Comparison of ENCODE assay signal across 18 cellular contexts in genomic region chr10:8726087-8726486, GRCh38.
DNase-seq lines count a peak whose midpoint lies in the region; ATAC-seq and TF ChIP-seq lines count a peak whose summit lies in the region.
"Had no signal": no experiment of that assay in that cellular context is flagged by ENCODE, and none has a peak within 500 bp of the region (broad histone marks: within the 10 kb centered on the region; RNA-seq: fewer than 3 reads in every experiment).

No MANE protein-coding gene starts in this region.

- no peak for TF ChIP-seq CTCF in MCF 10A (IDR thresholded peaks at IDR 0.05; ENCODE audit: unreplicated experiment)
- TF ChIP-seq CTCF in mammary epithelial cell (conservative IDR thresholded peaks at IDR 0.05 in 1 of 2, IDR thresholded peaks at IDR 0.05 in 1 of 2; ENCODE audit: extremely low read depth in 1 of 2, insufficient read depth in 1 of 2, low read depth in 1 of 2, low read length in 2 of 2): no peak
- no peak for TF ChIP-seq CTCF in RWPE2 (IDR thresholded peaks at IDR 0.05; ENCODE audit: poor library complexity, severe bottlenecking)
- no peak for TF ChIP-seq CTCF in osteoblast (IDR thresholded peaks at IDR 0.05; ENCODE audit: extremely low read depth, low read depth, low read length)

- CTCF ChIA-PET in MCF 10A (lab: Yijun Ruan, JAX): interaction anchor here (0.6 kb wide), 1 partner anchor 16 kb away, joined by 3 read pairs; no protein-coding TSS in a partner anchor
- CTCF ChIA-PET in mammary epithelial cell (lab: Charles Lee; ENCODE audit: low non-redundant PET): no interaction called here

- no peaks in the 10 kb centered on the region for H3K36me3 Mint-ChIP-seq in MCF 10A (ENCODE audit: insufficient read depth, unreplicated experiment)
- H3K36me3 Mint-ChIP-seq in activated CD4-positive, alpha-beta T cell treated with anti-CD3 and anti-CD28 coated beads, Interleukin-2, amount 10 ng/mL, durations not matched to agents 24 days and 14 days (ENCODE audit: low read depth): no peaks in the 10 kb centered on the region

- H3K36me3 ChIP-seq in mammary epithelial cell (ENCODE audit: insufficient read depth, low read length): no peaks in the 10 kb centered on the region
- H3K36me3 ChIP-seq in RWPE2 (ENCODE audit: low read depth): no peaks in the 10 kb centered on the region
- H3K36me3 ChIP-seq in osteoblast (ENCODE audit: insufficient read depth, low read length): no peaks in the 10 kb centered on the region
- H3K36me3 ChIP-seq: BLaER1, Peyer's patch had no signal

- dilution Hi-C loops in mammary epithelial cell (cut with HindIII; ENCODE audit: low sequenced_read_pairs): no loop called here

- H3K27me3 ChIP-seq in mammary epithelial cell (ENCODE audit: insufficient read depth, low read length) (no peaks in the 10 kb centered on the region), RWPE2 (ENCODE audit: insufficient read depth, poor library complexity, severe bottlenecking) (no peaks in the 10 kb centered on the region), osteoblast (ENCODE audit: insufficient read depth, low read length) (no peaks in the 10 kb centered on the region)
- H3K27me3 ChIP-seq: BLaER1, Peyer's patch had no signal

- H3K9me3 ChIP-seq in mammary epithelial cell (replicated peaks; ENCODE audit: insufficient read depth, low read length): no peaks in the 10 kb centered on the region
- no peaks in the 10 kb centered on the region for H3K9me3 ChIP-seq in RWPE2 (ENCODE audit: severe bottlenecking)
- H3K9me3 ChIP-seq in osteoblast (ENCODE audit: low read depth, low read length): no peaks in the 10 kb centered on the region

- no peak overlapping the region for H3K27ac Mint-ChIP-seq in MCF 10A (ENCODE audit: low read depth, unreplicated experiment)
- no peak overlapping the region for H3K27ac Mint-ChIP-seq in activated CD4-positive, alpha-beta T cell treated with anti-CD3 and anti-CD28 coated beads, Interleukin-2, amount 10 ng/mL, durations not matched to agents 24 days and 14 days
- H3K27ac Mint-ChIP-seq: CD4-positive, alpha-beta T cell; HFFc6 had no signal

- H2AFZ ChIP-seq in mammary epithelial cell (ENCODE audit: low read depth, low read length) (no peak overlapping the region), osteoblast (ENCODE audit: low read length) (no peak overlapping the region)

- ATAC-seq in RWPE2 (ENCODE audit: low read depth): peak; percentile 92
- ATAC-seq in HG02759 (IDR thresholded peaks at IDR 0.05; ENCODE audit: unreplicated experiment): no peak

- 88% methylated on average over 2 of the region's 2 CpGs for WGBS in mammary epithelial cell (ENCODE audit: low coverage, missing lambda C conversion rate)

- H3K4me1 Mint-ChIP-seq in MCF 10A (ENCODE audit: insufficient read depth, unreplicated experiment): peaks cover 12% of the 10 kb centered on the region
- no peaks in the 10 kb centered on the region for H3K4me1 Mint-ChIP-seq in activated CD4-positive, alpha-beta T cell treated with anti-CD3 and anti-CD28 coated beads, Interleukin-2, amount 10 ng/mL, durations not matched to agents 24 days and 14 days

- H3K9me3 Mint-ChIP-seq in MCF 10A (ENCODE audit: unreplicated experiment): no peaks in the 10 kb centered on the region
- peaks cover 5% of the 10 kb centered on the region for H3K9me3 Mint-ChIP-seq in activated CD4-positive, alpha-beta T cell treated with anti-CD3 and anti-CD28 coated beads, Interleukin-2, amount 10 ng/mL, durations not matched to agents 24 days and 14 days

- intact Hi-C loops in MCF 10A (cut with micrococcal nuclease) (no loop called here), mammary epithelial cell (cut with micrococcal nuclease) (no loop called here)
- intact Hi-C loops in activated CD4-positive, alpha-beta T cell treated with anti-CD3 and anti-CD28 coated beads, Interleukin-2, amount 10 ng/mL, durations not matched to agents 24 days and 14 days (cut with micrococcal nuclease): no loop called here

- in situ Hi-C loops in mammary epithelial cell (cut with MboI; ENCODE audit: low sequenced_read_pairs in 2 of 2): no loop called here

- H3K4me1 ChIP-seq in mammary epithelial cell (ENCODE audit: insufficient read depth, low read length): no peaks in the 10 kb centered on the region
- H3K4me1 ChIP-seq in RWPE2 (ENCODE audit: insufficient read depth, poor library complexity, severe bottlenecking): peaks cover 10% of the 10 kb centered on the region
- no peaks in the 10 kb centered on the region for H3K4me1 ChIP-seq in osteoblast (ENCODE audit: insufficient read depth, low read length)
- H3K4me1 ChIP-seq: BLaER1, Peyer's patch had no signal

- POLR2A ChIA-PET in MCF 10A (lab: Yijun Ruan, JAX): interaction anchor here (1.0 to 1.3 kb wide), 2 partner anchors 20 to 63 kb away, joined by 3 to 4 read pairs; no protein-coding TSS in a partner anchor

- H3K27ac ChIP-seq in mammary epithelial cell (ENCODE audit: insufficient read depth, low read depth, low read length) (no peak overlapping the region), RWPE2 (ENCODE audit: poor library complexity, severe bottlenecking) (peak overlapping the region; percentile 25), osteoblast (ENCODE audit: low read depth, low read length) (no peak overlapping the region)
- H3K27ac ChIP-seq: BLaER1, Peyer's patch had no signal

- H4K20me1 ChIP-seq in mammary epithelial cell (ENCODE audit: insufficient read depth, low read length) (no peaks in the 10 kb centered on the region), osteoblast (ENCODE audit: insufficient read depth, low read length) (no peaks in the 10 kb centered on the region)
- H4K20me1 ChIP-seq: BLaER1 had no signal

- BruUV-seq in MCF 10A (replicated peaks; lab: Mats Ljungman, UMichigan) (no TSS peak), mammary epithelial cell (replicated peaks; lab: Mats Ljungman, UMichigan) (no TSS peak)

- H3K79me2 ChIP-seq in mammary epithelial cell (ENCODE audit: insufficient read depth, low read length): no peaks in the 10 kb centered on the region
- H3K79me2 ChIP-seq in osteoblast (ENCODE audit: insufficient read depth, low read length): no peaks in the 10 kb centered on the region

- H3K27me3 Mint-ChIP-seq in MCF 10A (ENCODE audit: insufficient read depth, unreplicated experiment): no peaks in the 10 kb centered on the region
- no peaks in the 10 kb centered on the region for H3K27me3 Mint-ChIP-seq in activated CD4-positive, alpha-beta T cell treated with anti-CD3 and anti-CD28 coated beads, Interleukin-2, amount 10 ng/mL, durations not matched to agents 24 days and 14 days

- H3K4me2 ChIP-seq in mammary epithelial cell (ENCODE audit: insufficient read depth, low read depth, low read length): no peak overlapping the region
- H3K4me2 ChIP-seq in osteoblast (ENCODE audit: insufficient read depth, low read length): no peak overlapping the region
- H3K4me2 ChIP-seq: BLaER1 had no signal

- no peak overlapping the region for H3K4me3 ChIP-seq in mammary epithelial cell (replicated peaks in 1 of 3; ENCODE audit: insufficient read depth in 1 of 3, low read depth in 2 of 3, low read length in 3 of 3)
- H3K4me3 ChIP-seq in RWPE2 (ENCODE audit: severe bottlenecking): no peak overlapping the region
- no peak overlapping the region for H3K4me3 ChIP-seq in osteoblast (ENCODE audit: insufficient read depth, low read length)
- H3K4me3 ChIP-seq: BLaER1, Peyer's patch had no signal

- H3K9ac ChIP-seq in mammary epithelial cell (ENCODE audit: insufficient read depth, low read length): no peak overlapping the region
- H3K9ac ChIP-seq: BLaER1 had no signal

- DNase-seq in MCF 10A (ENCODE audit: unreplicated experiment) (peak; percentile 70), mammary epithelial cell (no peak), RWPE2 (ENCODE audit: low spot score) (no peak), kidney glomerular epithelial cell (lab: John Stamatoyannopoulos, UW) (peak; percentile 23), osteoblast (ENCODE audit: insufficient read length, low spot score, missing footprints) (no peak), epidermal melanocyte (ENCODE audit: insufficient read length, low spot score) (no peak)
- no peak for DNase-seq in activated CD4-positive, alpha-beta T cell treated with anti-CD3 and anti-CD28 coated beads, Interleukin-2, amount 10 ng/mL, durations not matched to agents 24 days and 14 days
- DNase-seq: CD4-positive, alpha-beta T cell; DMS53; H7; HFFc6; KBM-7; MM.1S; NCI-H2029; NCI-H69; Peyer's patch had no signal

- no peak overlapping the region for H3K4me3 Mint-ChIP-seq in MCF 10A (ENCODE audit: unreplicated experiment)
- H3K4me3 Mint-ChIP-seq in activated CD4-positive, alpha-beta T cell treated with anti-CD3 and anti-CD28 coated beads, Interleukin-2, amount 10 ng/mL, durations not matched to agents 24 days and 14 days: no peak overlapping the region
- H3K4me3 Mint-ChIP-seq: CD4-positive, alpha-beta T cell; HFFc6 had no signal

Comparison
In these comparisons a context has a peak if more than half of its experiments do, and no peak if none do; other contexts are left out.
1. DNase-seq: peak in MCF 10A (single experiment) and kidney glomerular epithelial cell (single experiment); none in mammary epithelial cell (single experiment), RWPE2 (single experiment), osteoblast (single experiment), epidermal melanocyte (single experiment) and activated CD4-positive, alpha-beta T cell treated with anti-CD3 and anti-CD28 coated beads, Interleukin-2, amount 10 ng/mL, durations not matched to agents 24 days and 14 days (single experiment).